ENCODE assay signal across 2 cellular contexts in the genomic region with DNA sequence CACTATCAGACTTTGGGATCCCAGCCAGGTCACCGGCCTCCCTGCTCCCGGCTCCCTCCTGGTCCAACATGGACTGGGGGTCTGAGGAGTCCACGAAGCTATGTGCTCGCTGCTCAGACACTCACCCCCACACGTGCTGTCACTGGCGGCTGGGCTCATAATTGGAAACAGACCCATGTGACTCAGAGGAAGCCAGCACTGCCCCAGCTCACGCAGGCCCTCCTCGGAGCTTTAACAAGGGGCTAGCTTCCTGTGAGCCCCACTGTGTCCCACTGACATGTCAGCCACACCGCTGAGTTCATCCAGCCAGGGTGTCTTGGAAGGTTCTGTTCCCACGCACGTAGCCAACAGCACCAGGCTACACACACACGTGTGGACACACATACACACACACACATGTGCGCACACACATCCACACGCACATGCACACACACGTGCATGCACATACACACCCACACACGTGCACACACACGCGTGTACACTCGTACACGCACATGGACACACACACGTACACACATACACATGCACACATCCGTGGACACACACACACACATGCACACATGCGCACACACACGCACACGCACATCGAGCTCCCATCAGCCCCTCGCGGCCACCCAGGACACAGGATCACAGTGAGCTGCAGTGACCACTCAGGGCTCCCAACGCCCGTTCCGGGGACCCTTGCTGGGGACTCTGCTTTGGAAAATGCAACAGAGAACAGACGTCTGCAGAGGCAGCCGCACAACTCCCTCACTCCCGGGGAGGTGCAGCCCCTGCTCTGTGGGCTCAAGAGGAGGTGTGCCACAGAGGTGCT.
A peak's percentile ranks its signal among the peaks of the same experiment; 100 is the strongest.
TF ChIP-seq lines count a peak whose summit lies in the region.

No MANE protein-coding gene starts in this region.

TF ChIP-seq in K562, 482 proteins besides CTCF, POLR2A, EP300 and RAD21:
- TF ChIP-seq KDM1A (IDR thresholded peaks at IDR 0.05) (peak in 1 of 2 experiments; percentile 79; a peak in 1 of 4 replicates), SAFB (IDR thresholded peaks at IDR 0.05; ENCODE audit: borderline replicate concordance, low read depth, low read length) (peak; percentile 48; the same call in 1 of the 2 replicates), ZNF174 (CRISPR knock-in tag; IDR thresholded peaks at IDR 0.05) (no peak), MCM3 (IDR thresholded peaks at IDR 0.05) (0 out of 2 replicates have a peak, but pooled peaks have one; percentile 34)
TF ChIP-seq in K562: peak in this region for 3.

TF ChIP-seq in HepG2, 621 proteins besides CTCF, POLR2A, EP300 and RAD21:
- TF ChIP-seq CHD4 (IDR thresholded peaks at IDR 0.05; ENCODE audit: borderline replicate concordance, low read length) = no peak
- TF ChIP-seq, protein P1, sequence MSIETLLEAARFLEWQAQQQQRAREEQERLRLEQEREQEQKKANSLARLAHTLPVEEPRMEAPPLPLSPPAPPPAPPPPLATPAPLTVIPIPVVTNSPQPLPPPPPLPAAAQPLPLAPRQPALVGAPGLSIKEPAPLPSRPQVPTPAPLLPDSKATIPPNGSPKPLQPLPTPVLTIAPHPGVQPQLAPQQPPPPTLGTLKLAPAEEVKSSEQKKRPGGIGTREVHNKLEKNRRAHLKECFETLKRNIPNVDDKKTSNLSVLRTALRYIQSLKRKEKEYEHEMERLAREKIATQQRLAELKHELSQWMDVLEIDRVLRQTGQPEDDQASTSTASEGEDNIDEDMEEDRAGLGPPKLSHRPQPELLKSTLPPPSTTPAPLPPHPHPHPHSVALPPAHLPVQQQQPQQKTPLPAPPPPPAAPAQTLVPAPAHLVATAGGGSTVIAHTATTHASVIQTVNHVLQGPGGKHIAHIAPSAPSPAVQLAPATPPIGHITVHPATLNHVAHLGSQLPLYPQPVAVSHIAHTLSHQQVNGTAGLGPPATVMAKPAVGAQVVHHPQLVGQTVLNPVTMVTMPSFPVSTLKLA (IDR thresholded peaks at IDR 0.05) = peak; percentile 96
